Comparison of ENCODE assay signal across 8 cellular contexts in the genomic region with DNA sequence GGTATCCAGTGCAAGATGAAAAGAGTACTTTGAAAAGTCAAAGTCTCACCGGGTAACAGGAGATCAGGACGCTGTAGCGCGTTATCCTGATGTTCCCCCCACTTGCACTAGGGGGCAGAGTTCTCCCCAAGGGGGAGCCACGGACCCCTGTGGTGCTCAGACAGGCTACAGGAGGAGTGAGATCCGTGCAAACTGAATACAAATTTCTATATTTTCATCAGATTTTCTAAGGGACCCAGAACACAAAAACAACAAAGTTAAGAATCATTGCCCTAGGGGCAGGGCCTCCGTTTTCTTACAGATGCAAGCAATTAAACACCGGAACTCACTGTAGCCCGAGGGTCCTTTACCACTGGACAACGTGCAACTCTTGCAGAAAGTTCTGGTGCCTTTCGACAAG. TPM values are rescaled to one million over a fixed set of nuclear protein-coding genes. Genes with fewer than 3 reads are reported as not detected.
DNase-seq lines count a peak whose midpoint lies in the region; ATAC-seq and TF ChIP-seq lines count a peak whose summit lies in the region.

No MANE protein-coding gene starts in this region.

- CTCF ChIA-PET in activated CD8-positive, alpha-beta T cell treated with anti-CD3 and anti-CD28 coated beads for 36 hours (lab: Charles Lee): interaction anchor here (1.5 to 1.7 kb wide), 2 partner anchors 197 to 256 kb away, joined by 6 to 9 read pairs; no protein-coding TSS in a partner anchor

- POLR2A ChIA-PET in activated CD8-positive, alpha-beta T cell treated with anti-CD3 and anti-CD28 coated beads for 36 hours (lab: Charles Lee): no interaction called here

- peaks cover 13% of the 10 kb centered on the region for H3K4me1 Mint-ChIP-seq in activated CD8-positive, alpha-beta T cell treated with anti-CD3 and anti-CD28 coated beads for 36 hours (ENCODE audit: low read depth)
- H3K4me1 Mint-ChIP-seq in glutamatergic neuron (ENCODE audit: low read depth, unreplicated experiment): peaks cover 17% of the 10 kb centered on the region

- intact Hi-C loops in activated CD8-positive, alpha-beta T cell treated with anti-CD3 and anti-CD28 coated beads for 36 hours (cut with micrococcal nuclease): loop anchor here (5.0 to 10.0 kb wide), 2 partner anchors 139 to 253 kb away; no protein-coding TSS in a partner anchor

- peak; percentile 42 for ATAC-seq in HG02610 (IDR thresholded peaks at IDR 0.05; ENCODE audit: unreplicated experiment)
- peak; percentile 66 for ATAC-seq in activated CD8-positive, alpha-beta T cell treated with anti-CD3 and anti-CD28 coated beads for 36 hours

- H3K36me3 Mint-ChIP-seq in activated CD8-positive, alpha-beta T cell treated with anti-CD3 and anti-CD28 coated beads for 36 hours (ENCODE audit: low read depth): no peaks in the 10 kb centered on the region
- no peaks in the 10 kb centered on the region for H3K36me3 Mint-ChIP-seq in glutamatergic neuron (ENCODE audit: unreplicated experiment)

- no peak overlapping the region for H3K4me3 Mint-ChIP-seq in activated CD8-positive, alpha-beta T cell treated with anti-CD3 and anti-CD28 coated beads for 36 hours
- peak overlapping the region; percentile 83 for H3K4me3 Mint-ChIP-seq in glutamatergic neuron (ENCODE audit: unreplicated experiment)

- TF ChIP-seq CTCF in GM10266 (IDR thresholded peaks at IDR 0.05; ENCODE audit: control insufficient read depth, insufficient read depth, low read depth, missing control alignments) (peak; percentile 46), glutamatergic neuron (IDR thresholded peaks at IDR 0.05; ENCODE audit: partially characterized antibody, unreplicated experiment) (peak; percentile 95)
- peak; percentile 83 for TF ChIP-seq CTCF in activated CD8-positive, alpha-beta T cell treated with anti-CD3 and anti-CD28 coated beads for 36 hours (IDR thresholded peaks at IDR 0.05)

- H3K9me3 Mint-ChIP-seq in activated CD8-positive, alpha-beta T cell treated with anti-CD3 and anti-CD28 coated beads for 36 hours: no peaks in the 10 kb centered on the region
- peaks cover 13% of the 10 kb centered on the region for H3K9me3 Mint-ChIP-seq in glutamatergic neuron (ENCODE audit: unreplicated experiment)

- H3K27ac Mint-ChIP-seq in activated CD8-positive, alpha-beta T cell treated with anti-CD3 and anti-CD28 coated beads for 36 hours: no peak overlapping the region
- H3K27ac Mint-ChIP-seq in glutamatergic neuron (ENCODE audit: unreplicated experiment): no peak overlapping the region

- H3K27me3 Mint-ChIP-seq in activated CD8-positive, alpha-beta T cell treated with anti-CD3 and anti-CD28 coated beads for 36 hours: peaks cover 60% of the 10 kb centered on the region
- peaks cover 3% of the 10 kb centered on the region for H3K27me3 Mint-ChIP-seq in glutamatergic neuron (ENCODE audit: unreplicated experiment)

- peak; percentile 56 for DNase-seq in A172 (ENCODE audit: low spot score)
- DNase-seq in GM10266 (ENCODE audit: extremely low spot score): peak; percentile 58
- DNase-seq in NAMALWA (ENCODE audit: low spot score): peak; percentile 69
- DNase-seq in activated CD8-positive, alpha-beta T cell treated with anti-CD3 and anti-CD28 coated beads for 36 hours: peak; percentile 59
- peak; percentile 85 for DNase-seq in glutamatergic neuron
- DNase-seq in retina: peak; percentile 72
- DNase-seq in mesenteric fat pad (ENCODE audit: low spot score): no peak

RNA-seq across cellular contexts. Expression of a gene that starts 2.0 kb away (rescaled TPM):
- total RNA-seq in A172 (2014; rRNA removed; shearing (Covaris generic)): 5.2 and 9.4 TPM in 2 replicates
- under 1 TPM in 1 of 2 experiments, not detected in 1; 0.09 TPM for total RNA-seq in activated CD8-positive, alpha-beta T cell treated with anti-CD3 and anti-CD28 coated beads for 36 hours
- 23.1 TPM for total RNA-seq in glutamatergic neuron (ENCODE audit: unreplicated experiment)
- 21.2 TPM for total RNA-seq in mesenteric fat pad
